In the genomic region with DNA sequence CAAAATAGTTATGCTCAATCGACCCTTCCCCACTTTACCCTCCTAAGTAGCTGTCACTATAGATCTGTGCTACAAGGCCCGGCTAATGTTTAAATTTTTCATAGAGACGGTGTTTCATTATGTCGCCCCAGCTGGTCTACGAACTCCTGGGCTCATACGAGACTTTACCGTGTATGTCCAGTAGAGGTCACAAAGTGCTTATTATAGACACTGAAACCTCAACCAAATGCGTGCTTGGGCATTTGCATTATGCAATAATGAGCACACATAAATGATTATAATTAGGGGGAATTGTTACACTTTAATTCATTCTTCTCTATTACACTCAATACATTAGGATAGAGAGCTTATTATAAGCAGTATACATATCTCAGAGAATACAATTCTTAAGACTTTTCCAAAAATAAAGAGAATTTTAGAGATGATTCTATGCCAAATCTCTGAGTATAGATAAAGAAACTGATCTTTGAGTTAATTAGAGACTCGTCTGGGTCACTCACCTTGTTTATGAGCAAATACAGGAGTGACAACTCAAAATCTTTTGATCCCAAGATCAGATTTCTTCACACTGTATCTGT, we compare ENCODE assay signal across 9 cellular contexts. TPM values are rescaled to one million over a fixed set of nuclear protein-coding genes. Genes with fewer than 3 reads are reported as not detected.
A peak's percentile ranks its signal among the peaks of the same experiment; 100 is the strongest.
DNase-seq lines count a peak whose midpoint lies in the region; ATAC-seq and TF ChIP-seq lines count a peak whose summit lies in the region.
"Had no signal": no experiment of that assay in that cellular context is flagged by ENCODE, and none has a peak within 500 bp of the region (broad histone marks: within the 10 kb centered on the region; RNA-seq: fewer than 3 reads in every experiment).

No MANE protein-coding gene starts in this region.

- no peak overlapping the region for H4K8ac ChIP-seq in IMR-90 (ENCODE audit: low read depth in 2 of 2, low read length in 2 of 2)

- H3K36me3 ChIP-seq in IMR-90 (ENCODE audit: control insufficient read depth, insufficient read depth, low read length) (no peaks in the 10 kb centered on the region), Peyer's patch (no peaks in the 10 kb centered on the region), liver (ENCODE audit: control insufficient read depth in 4 of 4, insufficient read depth in 3 of 4, low read depth in 1 of 4, low read length in 3 of 4) (no peaks in the 10 kb centered on the region), uterus (no peaks in the 10 kb centered on the region)

- in situ Hi-C loops in IMR-90 (cut with MboI; ENCODE audit: low sequenced_read_pairs), result no loop called here

- H3K9me3 ChIP-seq in IMR-90 (ENCODE audit: control insufficient read depth, insufficient read depth, low read length) (no peaks in the 10 kb centered on the region), Peyer's patch (no peaks in the 10 kb centered on the region), liver (ENCODE audit: control insufficient read depth in 4 of 4, low read length in 3 of 4) (no peaks in the 10 kb centered on the region), uterus (no peaks in the 10 kb centered on the region)

- no peaks in the 10 kb centered on the region for H3K79me1 ChIP-seq in IMR-90 (ENCODE audit: low read depth in 1 of 2, low read length in 2 of 2)

- H2BK20ac ChIP-seq in IMR-90 (ENCODE audit: low read depth, low read length), result no peak overlapping the region

- CTCF ChIA-PET in IMR-90 (lab: Yijun Ruan, JAX), result no interaction called here

- H3K18ac ChIP-seq in IMR-90 (ENCODE audit: low read depth, low read length), result no peak overlapping the region

- no TSS peak for BruUV-seq in IMR-90 (replicated peaks; lab: Mats Ljungman, UMichigan)

- H3K4me1 ChIP-seq in IMR-90 (ENCODE audit: control insufficient read depth, insufficient read depth, low read length), result no peaks in the 10 kb centered on the region
- H3K4me1 ChIP-seq in Peyer's patch, result no peaks in the 10 kb centered on the region
- H3K4me1 ChIP-seq in liver (ENCODE audit: control insufficient read depth in 4 of 4, insufficient read depth in 4 of 4, low read length in 3 of 4), result no peaks in the 10 kb centered on the region
- no peaks in the 10 kb centered on the region for H3K4me1 ChIP-seq in uterus

- H4K5ac ChIP-seq in IMR-90 (ENCODE audit: low read depth, low read length), result no peak overlapping the region

- no peak overlapping the region for H2AK5ac ChIP-seq in IMR-90 (ENCODE audit: low read depth, low read length)

- H3K27ac ChIP-seq in IMR-90 (ENCODE audit: insufficient read depth, low read length) (no peak overlapping the region), Peyer's patch (no peak overlapping the region), liver (ENCODE audit: low read depth in 1 of 2, low read length in 2 of 2) (no peak overlapping the region), uterus (no peak overlapping the region)

- no peak overlapping the region for H3K4ac ChIP-seq in IMR-90 (ENCODE audit: low read depth, low read length)

- no peak overlapping the region for H3K4me2 ChIP-seq in IMR-90 (ENCODE audit: low read depth, low read length)

- TF ChIP-seq POLR2A in IMR-90 (IDR thresholded peaks at IDR 0.05; ENCODE audit: low read depth, low read length) (no peak), Peyer's patch (IDR thresholded peaks at IDR 0.05) (no peak), uterus (IDR thresholded peaks at IDR 0.05) (no peak)

- TF ChIP-seq CTCF in IMR-90 (conservative IDR thresholded peaks at IDR 0.05; ENCODE audit: low read depth, low read length) (peak; percentile 68), Peyer's patch (IDR thresholded peaks at IDR 0.05) (peak in 4 of 6 experiments; percentile 45 to 89 (median 86)), liver (IDR thresholded peaks at IDR 0.05; ENCODE audit: low read depth, low read length, missing input control) (peak; percentile 74), uterus (IDR thresholded peaks at IDR 0.05) (peak; percentile 21 to 49 (median 37))

- ATAC-seq in Right ventricle myocardium inferior (peak; percentile 69), GM21737 (IDR thresholded peaks at IDR 0.05; ENCODE audit: unreplicated experiment) (peak; percentile 79), IMR-90 (ENCODE audit: low read depth) (peak; percentile 91)

- H4K91ac ChIP-seq in IMR-90 (ENCODE audit: insufficient read depth, low read depth, low read length), result no peak overlapping the region

- H3K23ac ChIP-seq in IMR-90 (ENCODE audit: low read depth, low read length), result no peak overlapping the region

- DNase-seq in Right ventricle myocardium inferior (ENCODE audit: missing footprints) (no peak), cardiac septum (ENCODE audit: low spot score) (no peak), IMR-90 (peak; percentile 53), Peyer's patch (peak in 1 of 3 donors; percentile 67), cerebellar cortex (ENCODE audit: low spot score) (peak; percentile 63), uterus (no peak)

- peaks cover 6% of the 10 kb centered on the region for H3K27me3 ChIP-seq in IMR-90 (ENCODE audit: control insufficient read depth, insufficient read depth, low read length)
- H3K27me3 ChIP-seq in Peyer's patch, result no peaks in the 10 kb centered on the region
- H3K27me3 ChIP-seq in liver (ENCODE audit: control insufficient read depth in 4 of 4, insufficient read depth in 4 of 4, low read length in 3 of 4), result no peaks in the 10 kb centered on the region
- H3K27me3 ChIP-seq in uterus, result no peaks in the 10 kb centered on the region

- no CpG with 5 or more reads among the region's 9 CpGs for WGBS in IMR-90 (ENCODE audit: extremely low coverage in 2 of 2, insufficient read length in 1 of 2), 2 experiments
- WGBS in liver, result 3% methylated on average over 9 of the region's 9 CpGs

- no peak overlapping the region for H2BK120ac ChIP-seq in IMR-90 (ENCODE audit: low read depth, low read length)

- intact Hi-C loops in Right ventricle myocardium inferior (cut with DNase I) (loop anchor here (2.0 to 5.0 kb wide), 3 partner anchors 94 to 369 kb away; no protein-coding TSS in a partner anchor), cardiac septum (cut with DNase I) (loop anchor here (2.0 to 5.0 kb wide), 3 partner anchors 309 to 429 kb away; no protein-coding TSS in a partner anchor), IMR-90 (cut with micrococcal nuclease) (loop anchor here (1.0 to 10.0 kb wide), 3 partner anchors 96 to 442 kb away; no protein-coding TSS in a partner anchor), uterus (cut with DNase I; ENCODE audit: low total_unique reads) (no loop called here)

- peak overlapping the region; percentile 63 for H2AFZ ChIP-seq in IMR-90 (replicated peaks; ENCODE audit: low read length, poor library complexity)

- H3K56ac ChIP-seq in IMR-90 (ENCODE audit: extremely low read depth, insufficient read depth, low read length), result no peak overlapping the region

- H3K14ac ChIP-seq in IMR-90 (replicated peaks; ENCODE audit: low read depth, low read length), result no peak overlapping the region

- TF ChIP-seq RAD21 in IMR-90 (IDR thresholded peaks at IDR 0.05; ENCODE audit: low read length), result peak; percentile 63
- TF ChIP-seq RAD21 in liver (IDR thresholded peaks at IDR 0.05), result peak; percentile 87 to 91

- H2AK9ac ChIP-seq in IMR-90 (replicated peaks; ENCODE audit: low read depth, low read length, poor library complexity), result no peak overlapping the region

- no peak overlapping the region for H3K9ac ChIP-seq in IMR-90 (ENCODE audit: low read depth, low read length)
- H3K9ac ChIP-seq in liver (ENCODE audit: low read depth in 1 of 2, low read length in 2 of 2), result no peak overlapping the region

- dilution Hi-C loops in IMR-90 (cut with HindIII; ENCODE audit: low sequenced_read_pairs, unreplicated experiment), result no loop called here

- no peak overlapping the region for H2BK15ac ChIP-seq in IMR-90 (ENCODE audit: low read depth, low read length)

- no peak overlapping the region for H3K4me3 ChIP-seq in IMR-90 (ENCODE audit: insufficient read depth, low read depth, low read length)
- H3K4me3 ChIP-seq in Peyer's patch, result no peak overlapping the region
- no peak overlapping the region for H3K4me3 ChIP-seq in liver (ENCODE audit: low read depth in 1 of 3, low read length in 3 of 3)
- no peak overlapping the region for H3K4me3 ChIP-seq in uterus

- POLR2A ChIA-PET in IMR-90 (lab: Charles Lee; ENCODE audit: unreplicated experiment), result no interaction called here

- no peaks in the 10 kb centered on the region for H3K9me1 ChIP-seq in IMR-90 (ENCODE audit: insufficient read depth, low read length)

- no peak overlapping the region for H2BK5ac ChIP-seq in IMR-90 (ENCODE audit: low read depth, low read length, poor library complexity, severe bottlenecking)

- no peaks in the 10 kb centered on the region for H4K20me1 ChIP-seq in IMR-90 (ENCODE audit: insufficient read depth, low read length)

TF ChIP-seq in IMR-90, 13 proteins besides CTCF, POLR2A, EP300 and RAD21 (continues in another document):
- TF ChIP-seq NFE2L2 (IDR thresholded peaks at IDR 0.05; ENCODE audit: low read depth, low read length), result no peak

RNA-seq across cellular contexts. Expression of a gene that starts 12.5 kb away (rescaled TPM):
- total RNA-seq in Right ventricle myocardium inferior, result 92.9 TPM
- 64.7 TPM for total RNA-seq in cardiac septum
- total RNA-seq in IMR-90 (2012; rRNA removed), result 43.9 and 56.9 TPM in 2 replicates
- polyA plus RNA-seq in IMR-90 (2012; rRNA removed), result 64.5 and 71.3 TPM in 2 replicates
- polyA plus RNA-seq in IMR-90 (2012; cell fraction: cytosol; rRNA removed), result 36.4 and 61.0 TPM in 2 replicates
- polyA plus RNA-seq in IMR-90 (2012; cell fraction: nucleus; rRNA removed; ENCODE audit: low replicate concordance), result 14.0 and 44.3 TPM in 2 replicates
- total RNA-seq in Peyer's patch, result 10 to 100 TPM; 25.9 to 80.9 (median 46.0) TPM
- 10 to 100 TPM; 24.9 to 33.5 TPM for total RNA-seq in liver
- 10 to 100 TPM; 45.7 to 54.9 TPM for polyA plus RNA-seq in liver
- total RNA-seq in uterus, result 10 to 100 TPM; 14.3 to 64.4 (median 38.9) TPM

RNA-seq across cellular contexts. Expression of a gene that starts 22.2 kb away (rescaled TPM):
- total RNA-seq in Right ventricle myocardium inferior (not detected), cardiac septum (not detected), IMR-90 (2012; rRNA removed) (not detected in 2 replicates), Peyer's patch (not detected), liver (not detected), uterus (not detected)
- polyA plus RNA-seq in IMR-90 (2012; rRNA removed) (not detected in 2 replicates), liver (not detected)
- polyA plus RNA-seq in IMR-90 (2012; cell fraction: cytosol; rRNA removed), result not detected in 2 replicates
- not detected in 2 replicates for polyA plus RNA-seq in IMR-90 (2012; cell fraction: nucleus; rRNA removed; ENCODE audit: low replicate concordance)
- total RNA-seq: mononuclear cell had no signal

RNA-seq across cellular contexts. Expression of a gene that starts 43.2 kb away (rescaled TPM):
- total RNA-seq in Right ventricle myocardium inferior, result not detected
- not detected for total RNA-seq in cardiac septum
- not detected in 2 replicates for total RNA-seq in IMR-90 (2012; rRNA removed)
- polyA plus RNA-seq in IMR-90 (2012; rRNA removed), result not detected in 2 replicates
- polyA plus RNA-seq in IMR-90 (2012; cell fraction: cytosol; rRNA removed), result not detected in 2 replicates
- polyA plus RNA-seq in IMR-90 (2012; cell fraction: nucleus; rRNA removed; ENCODE audit: low replicate concordance), result not detected in 2 replicates
- not detected for total RNA-seq in Peyer's patch
- 1 to 10 TPM in 1 of 2 donors, under 1 TPM in 1; 0.08 to 4.7 TPM for total RNA-seq in liver
- under 1 TPM in 1 of 2 donors, not detected in 1; 0.17 TPM for polyA plus RNA-seq in liver
- total RNA-seq in uterus, result not detected

RNA-seq across cellular contexts. Expression of a gene that starts 55.5 kb away (rescaled TPM):
- total RNA-seq in Right ventricle myocardium inferior (not detected), cardiac septum (not detected), IMR-90 (2012; rRNA removed) (not detected in 2 replicates), Peyer's patch (not detected), liver (not detected), uterus (not detected)
- polyA plus RNA-seq in IMR-90 (2012; rRNA removed) (not detected in 2 replicates), liver (not detected)
- polyA plus RNA-seq in IMR-90 (2012; cell fraction: cytosol; rRNA removed), result not detected in 2 replicates
- not detected in 2 replicates for polyA plus RNA-seq in IMR-90 (2012; cell fraction: nucleus; rRNA removed; ENCODE audit: low replicate concordance)
- total RNA-seq: mononuclear cell had no signal

Comparison
In these comparisons a context has a peak if more than half of its experiments do, and no peak if none do; other contexts are left out.
1. DNase-seq: peak in IMR-90 (single experiment) and cerebellar cortex (single experiment); none in Right ventricle myocardium inferior (single experiment), cardiac septum (single experiment) and uterus (0 of 2).
2. Peak in every context shown above with its lines, with median percentiles within 50 percentile points of each other: ATAC-seq and CTCF ChIP-seq.